ENCODE assay signal across 15 cellular contexts in the genomic region with DNA sequence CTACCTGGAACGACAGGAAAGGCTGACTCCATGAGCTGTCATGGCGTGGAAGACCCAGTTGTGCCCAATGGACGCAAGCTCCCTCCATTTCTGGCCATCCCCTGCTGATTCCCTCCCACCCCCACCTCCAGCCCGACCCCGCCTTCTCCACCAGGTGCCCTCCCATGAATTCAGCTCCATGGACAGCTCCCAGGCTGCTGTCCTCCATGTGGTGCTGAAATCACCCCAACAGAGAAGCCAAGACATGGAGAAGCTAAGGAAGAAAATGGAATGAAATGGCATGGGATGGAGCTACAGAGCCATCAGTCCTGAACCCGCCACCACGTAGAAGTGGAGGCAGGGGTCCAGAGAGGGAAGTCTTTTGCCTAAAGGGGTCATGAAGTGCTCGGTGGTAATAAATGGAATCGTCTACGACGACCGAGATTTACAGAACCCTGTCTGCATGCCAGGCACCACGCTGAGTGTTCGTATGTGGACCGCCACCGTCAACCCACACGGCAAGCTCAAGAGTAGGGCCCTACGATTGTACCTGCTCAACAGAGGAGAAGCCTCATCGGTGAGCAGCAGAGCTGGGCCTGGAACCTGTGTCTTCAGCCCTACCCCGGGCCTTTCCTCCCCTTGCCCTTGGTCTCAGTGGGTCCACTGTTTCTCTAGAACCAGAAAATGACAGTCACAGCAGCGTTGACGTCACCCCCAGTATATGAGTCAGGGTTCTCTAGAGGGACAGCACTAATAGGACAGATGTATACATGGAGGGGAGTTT. TPM values are rescaled to one million over a fixed set of nuclear protein-coding genes. Genes with fewer than 3 reads are reported as not detected.
DNase-seq lines count a peak whose midpoint lies in the region; ATAC-seq, FAIRE-seq and TF ChIP-seq lines count a peak whose summit lies in the region.
"Had no signal": no experiment of that assay in that cellular context is flagged by ENCODE, and none has a peak within 500 bp of the region (broad histone marks: within the 10 kb centered on the region; RNA-seq: fewer than 3 reads in every experiment).

No MANE protein-coding gene starts in this region.

- ATAC-seq in DND-41 (ENCODE audit: insufficient read depth, low read depth) (peak; percentile 74), left colon (peak; percentile 21)

- TF ChIP-seq CTCF in DND-41 (IDR thresholded peaks at IDR 0.05; ENCODE audit: borderline replicate concordance, extremely low read depth, low read length, poor library complexity, severe bottlenecking) (no peak), astrocyte (IDR thresholded peaks at IDR 0.05; ENCODE audit: insufficient read depth, low read depth, low read length) (no peak), osteoblast (IDR thresholded peaks at IDR 0.05; ENCODE audit: extremely low read depth, low read depth, low read length) (no peak)

- no peaks in the 10 kb centered on the region for H3K79me2 ChIP-seq in DND-41 (ENCODE audit: insufficient read depth, low read length)
- H3K79me2 ChIP-seq in astrocyte (ENCODE audit: insufficient read depth, low read length): no peaks in the 10 kb centered on the region
- H3K79me2 ChIP-seq in osteoblast (ENCODE audit: insufficient read depth, low read length): no peaks in the 10 kb centered on the region

- H3K27me3 ChIP-seq in DND-41 (ENCODE audit: insufficient read depth, low read length, poor library complexity): no peaks in the 10 kb centered on the region
- H3K27me3 ChIP-seq in astrocyte (ENCODE audit: insufficient read depth, low read length): peaks cover 8% of the 10 kb centered on the region
- peaks cover 7% of the 10 kb centered on the region for H3K27me3 ChIP-seq in osteoblast (ENCODE audit: insufficient read depth, low read length)

- intact Hi-C loops in left colon (cut with DNase I, micrococcal nuclease): loop anchor here in 1 of 2 donors (10.0 kb wide), 1 partner anchor 116 kb away; no protein-coding TSS in a partner anchor

- H3K27me3 Mint-ChIP-seq in astrocyte (ENCODE audit: low read depth, unreplicated experiment): peaks cover 22% of the 10 kb centered on the region

- no peaks in the 10 kb centered on the region for H3K9me3 ChIP-seq in DND-41 (ENCODE audit: insufficient read depth, low read length, severe bottlenecking)
- H3K9me3 ChIP-seq in astrocyte (ENCODE audit: insufficient read depth, low read depth, low read length): no peaks in the 10 kb centered on the region
- H3K9me3 ChIP-seq in osteoblast (ENCODE audit: low read depth, low read length): no peaks in the 10 kb centered on the region

- H3K4me1 ChIP-seq in DND-41 (ENCODE audit: insufficient read depth, low read length) (peaks cover 3% of the 10 kb centered on the region; the same call in 1 of the 2 replicates), astrocyte (ENCODE audit: insufficient read depth, low read length) (peaks cover 6% of the 10 kb centered on the region), osteoblast (ENCODE audit: insufficient read depth, low read length) (peaks cover under 1% of the 10 kb centered on the region)

- H3K4me2 ChIP-seq in DND-41 (ENCODE audit: insufficient read depth, low read length) (no peak overlapping the region), astrocyte (ENCODE audit: low read length) (no peak overlapping the region), osteoblast (ENCODE audit: insufficient read depth, low read length) (no peak overlapping the region)

- peaks cover under 1% of the 10 kb centered on the region for H3K4me1 Mint-ChIP-seq in astrocyte (ENCODE audit: low read depth, unreplicated experiment)

- peaks cover 3% of the 10 kb centered on the region for H3K9me3 Mint-ChIP-seq in astrocyte (ENCODE audit: unreplicated experiment)

- peaks cover 15% of the 10 kb centered on the region for H4K20me1 ChIP-seq in DND-41 (ENCODE audit: insufficient read depth, low read length)
- H4K20me1 ChIP-seq in astrocyte (ENCODE audit: insufficient read depth, low read length): peaks cover 3% of the 10 kb centered on the region
- peaks cover 8% of the 10 kb centered on the region for H4K20me1 ChIP-seq in osteoblast (ENCODE audit: insufficient read depth, low read length)

- H3K27ac ChIP-seq in DND-41 (ENCODE audit: low read length) (no peak overlapping the region), astrocyte (ENCODE audit: low read depth, low read length) (no peak overlapping the region), osteoblast (ENCODE audit: low read depth, low read length) (no peak overlapping the region)
- H3K27ac ChIP-seq: skin epidermis had no signal

- H2AFZ ChIP-seq in DND-41 (ENCODE audit: low read depth, low read length) (no peak overlapping the region), astrocyte (ENCODE audit: low read depth, low read length) (no peak overlapping the region), osteoblast (ENCODE audit: low read length) (no peak overlapping the region)

- H3K36me3 Mint-ChIP-seq in astrocyte (ENCODE audit: low read depth, unreplicated experiment): no peaks in the 10 kb centered on the region

- H3K4me3 ChIP-seq in DND-41 (ENCODE audit: low read depth in 1 of 2, low read length in 2 of 2) (no peak overlapping the region), astrocyte (ENCODE audit: insufficient read depth, low read depth, low read length) (no peak overlapping the region), osteoblast (ENCODE audit: insufficient read depth, low read length) (no peak overlapping the region)
- H3K4me3 ChIP-seq: skin epidermis had no signal

- no peak for FAIRE-seq in astrocyte (lab: Jason Lieb, UNC)
- FAIRE-seq: GM19239 had no signal

- H3K36me3 ChIP-seq in DND-41 (ENCODE audit: insufficient read depth, low read length) (no peaks in the 10 kb centered on the region), astrocyte (ENCODE audit: insufficient read depth, low read length) (no peaks in the 10 kb centered on the region), osteoblast (ENCODE audit: insufficient read depth, low read length) (no peaks in the 10 kb centered on the region)

- DNase-seq in DND-41 (peak; percentile 66), Kasumi-1 (lab: John Stamatoyannopoulos, UW) (peak; percentile 40), astrocyte (ENCODE audit: low read depth) (peak; percentile 11), left colon (no peak), 8988T (no peak), OCI-M2 (lab: John Stamatoyannopoulos, UW; ENCODE audit: unreplicated experiment) (no peak), GM19240 (ENCODE audit: insufficient read length, low spot score) (no peak), osteoblast (ENCODE audit: insufficient read length, low spot score, missing footprints) (no peak)
- DNase-seq: COR-L47; effector memory CD4-positive, alpha-beta T cell; naive B cell; NCI-H1048; T-helper 17 cell had no signal

- H3K27ac Mint-ChIP-seq in astrocyte (ENCODE audit: unreplicated experiment): no peak overlapping the region
- H3K27ac Mint-ChIP-seq: naive B cell, T-helper 17 cell had no signal

- no peak overlapping the region for H3K9ac ChIP-seq in DND-41 (ENCODE audit: low read depth, low read length)
- no peak overlapping the region for H3K9ac ChIP-seq in astrocyte (ENCODE audit: low read length)

- H3K4me3 Mint-ChIP-seq in astrocyte (ENCODE audit: unreplicated experiment): no peak overlapping the region
- H3K4me3 Mint-ChIP-seq: T-helper 17 cell had no signal

RNA-seq across cellular contexts. Expression of gene ZC3H18, which starts 9.3 kb away (rescaled TPM):
- total RNA-seq in astrocyte (31.6 and 32.8 TPM in 2 replicates), left colon (10 to 100 TPM; 32.6 to 43.7 TPM), osteoblast (10.6 and 10.9 TPM in 2 replicates)

Comparison
In these comparisons a context has a peak if more than half of its experiments do, and no peak if none do; other contexts are left out.
1. DNase-seq: peak in DND-41 (single experiment), Kasumi-1 (2 of 2) and astrocyte (single experiment); none in left colon (0 of 2), 8988T (single experiment), OCI-M2 (single experiment), GM19240 (single experiment) and osteoblast (single experiment).